ENCODE assay signal across 9 cellular contexts in genomic region chr12:29152223-29152868, GRCh38. TPM values are rescaled to one million over a fixed set of nuclear protein-coding genes. Genes with fewer than 3 reads are reported as not detected.
DNase-seq lines count a peak whose midpoint lies in the region; ATAC-seq and TF ChIP-seq lines count a peak whose summit lies in the region.
"Had no signal": no experiment of that assay in that cellular context is flagged by ENCODE, and none has a peak within 500 bp of the region (broad histone marks: within the 10 kb centered on the region; RNA-seq: fewer than 3 reads in every experiment).

No MANE protein-coding gene starts in this region.

- no peak overlapping the region for H3K27ac Mint-ChIP-seq in naive thymus-derived CD4-positive, alpha-beta T cell
- no peak overlapping the region for H3K27ac Mint-ChIP-seq in endodermal cell

- POLR2A ChIA-PET in naive thymus-derived CD4-positive, alpha-beta T cell (lab: Charles Lee) = no interaction called here

- 100% methylated on average over 1 of the region's 1 CpG; no CpG with 5 or more reads in 1 of the 2 experiments for WGBS in endodermal cell (ENCODE audit: insufficient coverage in 1 of 2, insufficient read length in 1 of 2), 2 experiments

- no peaks in the 10 kb centered on the region for H3K36me3 Mint-ChIP-seq in naive thymus-derived CD4-positive, alpha-beta T cell
- peaks cover 3% of the 10 kb centered on the region for H3K36me3 Mint-ChIP-seq in endodermal cell (ENCODE audit: low read depth)

- H3K4me1 Mint-ChIP-seq in naive thymus-derived CD4-positive, alpha-beta T cell = peaks cover 14 to 33% (median 29%) of the 10 kb centered on the region in 7 donors
- H3K4me1 Mint-ChIP-seq in endodermal cell = peaks cover 62% of the 10 kb centered on the region

- no peaks in the 10 kb centered on the region for H3K36me3 ChIP-seq in naive thymus-derived CD4-positive, alpha-beta T cell (ENCODE audit: control insufficient read depth in 2 of 3, insufficient read depth in 3 of 3, low read length in 3 of 3)
- H3K36me3 ChIP-seq in endodermal cell (ENCODE audit: control insufficient read depth, insufficient read depth, low read length) = no peaks in the 10 kb centered on the region

- DNase-seq in Kasumi-1 (lab: John Stamatoyannopoulos, UW) (peak; percentile 52 to 66), glomerular visceral epithelial cell (ENCODE audit: extremely low spot score) (no peak), HCEC 1CT (no peak), endodermal cell (no peak), kidney tubule cell (ENCODE audit: low spot score) (no peak)
- DNase-seq in naive thymus-derived CD4-positive, alpha-beta T cell = no peak
- DNase-seq: mesenchymal stem cell had no signal

- CTCF ChIA-PET in naive thymus-derived CD4-positive, alpha-beta T cell (lab: Charles Lee) = no interaction called here

- peak; percentile 84 for ATAC-seq in GM18873 (IDR thresholded peaks at IDR 0.05; ENCODE audit: low FRiP score, unreplicated experiment)
- peak; percentile 78 for ATAC-seq in HG02623 (IDR thresholded peaks at IDR 0.05; ENCODE audit: unreplicated experiment)
- peak; percentile 17 for ATAC-seq in naive thymus-derived CD4-positive, alpha-beta T cell

- H3K9me3 Mint-ChIP-seq in naive thymus-derived CD4-positive, alpha-beta T cell = no peaks in the 10 kb centered on the region
- no peaks in the 10 kb centered on the region for H3K9me3 Mint-ChIP-seq in endodermal cell

- intact Hi-C loops in naive thymus-derived CD4-positive, alpha-beta T cell (cut with micrococcal nuclease) = loop anchor here (5.0 to 10.0 kb wide), 2 partner anchors 162 to 230 kb away; partner anchors contain the start of gene ERGIC2 (in 1 of the 2)

- peaks cover 0 to 42% (median 4%) of the 10 kb centered on the region in 5 donors for H3K27me3 Mint-ChIP-seq in naive thymus-derived CD4-positive, alpha-beta T cell
- H3K27me3 Mint-ChIP-seq in endodermal cell (ENCODE audit: insufficient read depth) = no peaks in the 10 kb centered on the region

- H3K27ac ChIP-seq in naive thymus-derived CD4-positive, alpha-beta T cell (ENCODE audit: low read depth, low read length) = no peak overlapping the region
- H3K27ac ChIP-seq in endodermal cell (ENCODE audit: low read depth, low read length) = no peak overlapping the region

- H3K4me1 ChIP-seq in naive thymus-derived CD4-positive, alpha-beta T cell (ENCODE audit: control insufficient read depth in 2 of 2, insufficient read depth in 2 of 2, low read length in 2 of 2) = peaks cover 0 to 6% of the 10 kb centered on the region in 2 donors
- H3K4me1 ChIP-seq in endodermal cell (ENCODE audit: control insufficient read depth, insufficient read depth, low read length) = peaks cover 5% of the 10 kb centered on the region

- TF ChIP-seq CTCF in endodermal cell (conservative IDR thresholded peaks at IDR 0.05) = no peak

- H3K4me3 ChIP-seq in naive thymus-derived CD4-positive, alpha-beta T cell (ENCODE audit: low read length) = no peak overlapping the region
- H3K4me3 ChIP-seq in endodermal cell (ENCODE audit: low read length) = no peak overlapping the region

- H3K27me3 ChIP-seq in naive thymus-derived CD4-positive, alpha-beta T cell (ENCODE audit: control insufficient read depth in 2 of 2, insufficient read depth in 2 of 2, low read length in 2 of 2) = no peaks in the 10 kb centered on the region
- H3K27me3 ChIP-seq in endodermal cell (ENCODE audit: control insufficient read depth, insufficient read depth, low read length, poor library complexity, severe bottlenecking) = no peaks in the 10 kb centered on the region

- H3K9ac ChIP-seq in endodermal cell (ENCODE audit: extremely low read depth, low read length, poor library complexity, severe bottlenecking) = no peak overlapping the region

- H3K9me3 ChIP-seq in naive thymus-derived CD4-positive, alpha-beta T cell (ENCODE audit: control insufficient read depth in 2 of 3, low read length in 3 of 3) = no peaks in the 10 kb centered on the region
- no peaks in the 10 kb centered on the region for H3K9me3 ChIP-seq in endodermal cell (ENCODE audit: control insufficient read depth, low read length)

- H3K4me3 Mint-ChIP-seq in naive thymus-derived CD4-positive, alpha-beta T cell = no peak overlapping the region
- no peak overlapping the region for H3K4me3 Mint-ChIP-seq in endodermal cell

RNA-seq across cellular contexts. Expression of gene FAR2, which starts 3.3 kb away (rescaled TPM):
- total RNA-seq in naive thymus-derived CD4-positive, alpha-beta T cell = 10 to 100 TPM in 2 of 5 experiments, 1 to 10 TPM in 3; 1.1 to 11.1 (median 3.0) TPM
- polyA plus RNA-seq in naive thymus-derived CD4-positive, alpha-beta T cell = 1 to 10 TPM; 1.3 to 1.9 TPM
- 10 to 100 TPM; 42.5 to 96.7 TPM for total RNA-seq in endodermal cell
- 5.6 TPM for polyA plus RNA-seq in endodermal cell (2013, experiment 1 of 2)
- 5.5 TPM for polyA plus RNA-seq in endodermal cell (2013, experiment 2 of 2)

Comparison
In these comparisons a context has a peak if more than half of its experiments do, and no peak if none do; other contexts are left out.
1. ATAC-seq: peak in every context shown above with its lines; median percentile 84 in GM18873; 78 in HG02623; 17 in naive thymus-derived CD4-positive, alpha-beta T cell.
2. DNase-seq: peak in Kasumi-1 (2 of 2); none in naive thymus-derived CD4-positive, alpha-beta T cell (0 of 9), glomerular visceral epithelial cell (single experiment), HCEC 1CT (single experiment), endodermal cell (single experiment) and kidney tubule cell (single experiment).